ENCODE assay signal across 11 cellular contexts in the genomic region with DNA sequence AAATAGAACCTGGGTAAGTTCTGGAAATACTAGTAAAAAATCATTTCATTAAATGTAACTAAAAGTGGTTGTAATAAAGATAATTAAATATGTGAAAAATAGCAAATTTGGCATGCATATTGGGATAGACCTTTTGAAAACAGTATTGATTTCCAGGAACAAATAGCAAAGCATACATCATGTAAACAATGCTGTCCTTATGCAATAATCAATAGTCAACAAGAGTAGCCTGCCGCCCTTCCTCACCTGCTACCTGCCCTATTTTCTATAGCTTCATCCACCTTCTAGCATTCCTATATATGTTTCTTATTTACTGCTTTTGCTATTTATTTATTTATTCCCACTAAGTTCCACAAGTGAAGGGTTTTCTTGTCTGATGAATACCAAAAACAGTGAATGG. TPM values are rescaled to one million over a fixed set of nuclear protein-coding genes. Genes with fewer than 3 reads are reported as not detected.
"Had no signal": no experiment of that assay in that cellular context is flagged by ENCODE, and none has a peak within 500 bp of the region (broad histone marks: within the 10 kb centered on the region; RNA-seq: fewer than 3 reads in every experiment).

No MANE protein-coding gene starts in this region.

- H3K36me3 ChIP-seq: HAP-1 had no signal

- H3K9me3 ChIP-seq: HAP-1 had no signal

- DNase-seq: GM23248, GOT3, H7, H9, HCEC 1CT, HFFc6 had no signal

- H3K4me3 ChIP-seq: GM23248, GM23338, HAP-1 had no signal

- H3K9ac ChIP-seq: GM23248 had no signal

- FAIRE-seq: H1, H54 had no signal

- H3K4me2 ChIP-seq: GM23338 had no signal

- H2AFZ ChIP-seq: GM23248, GM23338 had no signal

- H3K27ac ChIP-seq: GM23248 had no signal

- ATAC-seq: GM23338, HCT116 had no signal

RNA-seq across cellular contexts. Expression of a gene that starts 35.1 kb away (rescaled TPM):
- total RNA-seq: GM23248 had no signal
- polyA plus RNA-seq: GM23248 had no signal
